1 cellular context compared by ENCODE assay signal in genomic region chr2:232588031-232588430, GRCh38.
TF ChIP-seq lines count a peak whose summit lies in the region.

No MANE protein-coding gene starts in this region.

TF ChIP-seq in HepG2, 621 proteins besides CTCF, POLR2A, EP300 and RAD21:
- TF ChIP-seq AGO2 (optimal IDR thresholded peaks at IDR 0.05; ENCODE audit: low read depth, low read length) (peak; percentile 33), SRY (CRISPR knock-in tag; IDR thresholded peaks at IDR 0.05) (no peak)
